Comparison of ENCODE assay signal across 9 cellular contexts in the genomic region with DNA sequence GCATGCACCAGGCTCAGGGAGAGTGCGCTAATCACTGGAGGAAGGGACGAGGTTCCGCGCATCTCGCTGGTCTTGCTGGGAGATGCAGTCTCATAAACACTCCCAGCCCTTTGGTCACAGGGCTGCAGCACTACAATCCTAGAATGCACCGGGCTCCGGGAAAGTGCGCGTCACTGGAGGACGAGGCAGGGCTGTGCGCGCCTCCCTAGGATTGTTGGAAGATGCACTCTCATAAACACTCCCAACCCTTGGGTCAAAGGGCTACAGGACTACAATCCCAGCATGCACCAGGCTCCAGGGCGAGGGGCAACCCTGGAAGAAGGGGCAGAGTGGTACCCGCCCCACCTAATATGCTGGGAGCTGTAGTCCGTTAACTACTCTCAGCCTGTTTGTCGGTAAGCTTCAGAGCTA. TPM values are rescaled to one million over a fixed set of nuclear protein-coding genes. Genes with fewer than 3 reads are reported as not detected.
DNase-seq lines count a peak whose midpoint lies in the region; TF ChIP-seq lines count a peak whose summit lies in the region.
"Not testable (repeated sequence)": the region's sequence is repeated elsewhere in the genome, so short reads cannot be mapped to it uniquely, and the experiment has no call there.
"Had no signal": no experiment of that assay in that cellular context is flagged by ENCODE, and none has a peak within 500 bp of the region (broad histone marks: within the 10 kb centered on the region; RNA-seq: fewer than 3 reads in every experiment).

No MANE protein-coding gene starts in this region.

- not testable (repeated sequence) for TF ChIP-seq CTCF in type B pancreatic cell (conservative IDR thresholded peaks at IDR 0.05)

- H3K27ac Mint-ChIP-seq in activated T-helper 2 cell treated with anti-CD3 and anti-CD28 coated beads, Interferon-gamma antibody, Interleukin-2, Interleukin-4, amounts not matched to agents 10 μg/mL and 5 μg/mL and 100 μg/mL, durations not matched to agents 14 hours and 24 hours and 36 hours = peak overlapping the region; percentile 39
- H3K27ac Mint-ChIP-seq in type B pancreatic cell = peak overlapping the region; percentile 83

- peak overlapping the region; percentile 27 to 44 for H3K4me3 ChIP-seq in muscle layer of colon (ENCODE audit: low read depth in 1 of 2, low read length in 2 of 2)
- H3K4me3 ChIP-seq in skeletal muscle tissue (ENCODE audit: low read length in 3 of 3) = peak overlapping the region; percentile 73 to 85 (median 73)

- H3K27me3 ChIP-seq in muscle layer of colon (ENCODE audit: control insufficient read depth in 1 of 2, insufficient read depth in 2 of 2, low read length in 2 of 2); skeletal muscle tissue (ENCODE audit: control insufficient read depth in 3 of 3, insufficient read depth in 3 of 3, low read length in 3 of 3): not testable (repeated sequence)

- intact Hi-C loops in activated T-helper 2 cell treated with anti-CD3 and anti-CD28 coated beads, Interferon-gamma antibody, Interleukin-2, Interleukin-4, amounts not matched to agents 10 μg/mL and 5 μg/mL and 100 μg/mL, durations not matched to agents 14 hours and 24 hours and 36 hours (cut with micrococcal nuclease) = not testable (repeated sequence)

- not testable (repeated sequence) for H3K36me3 ChIP-seq in muscle layer of colon (ENCODE audit: insufficient read depth, low read length); skeletal muscle tissue (ENCODE audit: control insufficient read depth in 3 of 3, insufficient read depth in 3 of 3, low read length in 3 of 3)

- peak overlapping the region; percentile 82 for H3K4me3 Mint-ChIP-seq in activated T-helper 2 cell treated with anti-CD3 and anti-CD28 coated beads, Interferon-gamma antibody, Interleukin-2, Interleukin-4, amounts not matched to agents 10 μg/mL and 5 μg/mL and 100 μg/mL, durations not matched to agents 14 hours and 24 hours and 36 hours (ENCODE audit: low read depth)
- peak overlapping the region; percentile 95 for H3K4me3 Mint-ChIP-seq in type B pancreatic cell

- peaks cover 14% of the 10 kb centered on the region for H3K4me1 Mint-ChIP-seq in activated T-helper 2 cell treated with anti-CD3 and anti-CD28 coated beads, Interferon-gamma antibody, Interleukin-2, Interleukin-4, amounts not matched to agents 10 μg/mL and 5 μg/mL and 100 μg/mL, durations not matched to agents 14 hours and 24 hours and 36 hours (ENCODE audit: low read depth)
- H3K4me1 Mint-ChIP-seq in type B pancreatic cell (ENCODE audit: unreplicated experiment) = not testable (repeated sequence)

- H3K9ac ChIP-seq in muscle layer of colon (ENCODE audit: low read length) = not testable (repeated sequence)
- H3K9ac ChIP-seq in skeletal muscle tissue (ENCODE audit: low read depth in 1 of 3, low read length in 3 of 3) = peak overlapping the region; percentile 50 to 54 (median 51)

- H3K27ac ChIP-seq in muscle layer of colon (ENCODE audit: low read depth, low read length); skeletal muscle tissue (ENCODE audit: low read depth, low read length): not testable (repeated sequence)

- not testable (repeated sequence) for H3K4me1 ChIP-seq in muscle layer of colon (ENCODE audit: insufficient read depth, low read length); skeletal muscle tissue (ENCODE audit: control insufficient read depth in 3 of 3, insufficient read depth in 3 of 3, low read length in 3 of 3)

- H3K36me3 Mint-ChIP-seq in activated T-helper 2 cell treated with anti-CD3 and anti-CD28 coated beads, Interferon-gamma antibody, Interleukin-2, Interleukin-4, amounts not matched to agents 10 μg/mL and 5 μg/mL and 100 μg/mL, durations not matched to agents 14 hours and 24 hours and 36 hours (ENCODE audit: low read depth); type B pancreatic cell: not testable (repeated sequence)

- DNase-seq in EH (ENCODE audit: low read depth) = peak; percentile 81
- peak; percentile 2 for DNase-seq in M059J (ENCODE audit: low read depth)
- DNase-seq in activated T-helper 2 cell treated with anti-CD3 and anti-CD28 coated beads, Interferon-gamma antibody, Interleukin-2, Interleukin-4, amounts not matched to agents 10 μg/mL and 5 μg/mL and 100 μg/mL, durations not matched to agents 14 hours and 24 hours and 36 hours (ENCODE audit: low spot score) = peak; percentile 50
- DNase-seq in ecto neural progenitor cell (ENCODE audit: low spot score) = peak; percentile 90
- DNase-seq in hepatic stellate cell (ENCODE audit: low spot score) = peak; percentile 35
- DNase-seq in type B pancreatic cell (ENCODE audit: extremely low spot score, unreplicated experiment) = peak; percentile 82

- H3K9me3 Mint-ChIP-seq in activated T-helper 2 cell treated with anti-CD3 and anti-CD28 coated beads, Interferon-gamma antibody, Interleukin-2, Interleukin-4, amounts not matched to agents 10 μg/mL and 5 μg/mL and 100 μg/mL, durations not matched to agents 14 hours and 24 hours and 36 hours; type B pancreatic cell: not testable (repeated sequence)

- H3K9me3 ChIP-seq in muscle layer of colon (ENCODE audit: low read length); skeletal muscle tissue (ENCODE audit: control insufficient read depth in 3 of 3, low read length in 3 of 3): not testable (repeated sequence)

- not testable (repeated sequence) for H3K27me3 Mint-ChIP-seq in activated T-helper 2 cell treated with anti-CD3 and anti-CD28 coated beads, Interferon-gamma antibody, Interleukin-2, Interleukin-4, amounts not matched to agents 10 μg/mL and 5 μg/mL and 100 μg/mL, durations not matched to agents 14 hours and 24 hours and 36 hours (ENCODE audit: low read depth); type B pancreatic cell

RNA-seq across cellular contexts. Expression of a gene that starts 23.0 kb away (rescaled TPM):
- total RNA-seq in M059J (2014; rRNA removed; shearing (Covaris generic)) = not detected in 2 replicates
- total RNA-seq in activated T-helper 2 cell treated with anti-CD3 and anti-CD28 coated beads, Interferon-gamma antibody, Interleukin-2, Interleukin-4, amounts not matched to agents 10 μg/mL and 5 μg/mL and 100 μg/mL, durations not matched to agents 14 hours and 24 hours and 36 hours = not detected in 2 replicates
- total RNA-seq in skeletal muscle tissue (not detected), type B pancreatic cell (ENCODE audit: low replicate concordance) (not detected in 2 replicates)
- total RNA-seq: SJCRH30 had no signal

Comparison
In these comparisons a context has a peak if more than half of its experiments do, and no peak if none do; other contexts are left out.
1. DNase-seq: peak in every context shown above with its lines; median percentile 90 in ecto neural progenitor cell; 82 in type B pancreatic cell; 81 in EH; 50 in activated T-helper 2 cell treated with anti-CD3 and anti-CD28 coated beads, Interferon-gamma antibody, Interleukin-2, Interleukin-4, amounts not matched to agents 10 μg/mL and 5 μg/mL and 100 μg/mL, durations not matched to agents 14 hours and 24 hours and 36 hours; 35 in hepatic stellate cell; 2 in M059J.